21 cellular contexts compared by ENCODE assay signal in the genomic region with DNA sequence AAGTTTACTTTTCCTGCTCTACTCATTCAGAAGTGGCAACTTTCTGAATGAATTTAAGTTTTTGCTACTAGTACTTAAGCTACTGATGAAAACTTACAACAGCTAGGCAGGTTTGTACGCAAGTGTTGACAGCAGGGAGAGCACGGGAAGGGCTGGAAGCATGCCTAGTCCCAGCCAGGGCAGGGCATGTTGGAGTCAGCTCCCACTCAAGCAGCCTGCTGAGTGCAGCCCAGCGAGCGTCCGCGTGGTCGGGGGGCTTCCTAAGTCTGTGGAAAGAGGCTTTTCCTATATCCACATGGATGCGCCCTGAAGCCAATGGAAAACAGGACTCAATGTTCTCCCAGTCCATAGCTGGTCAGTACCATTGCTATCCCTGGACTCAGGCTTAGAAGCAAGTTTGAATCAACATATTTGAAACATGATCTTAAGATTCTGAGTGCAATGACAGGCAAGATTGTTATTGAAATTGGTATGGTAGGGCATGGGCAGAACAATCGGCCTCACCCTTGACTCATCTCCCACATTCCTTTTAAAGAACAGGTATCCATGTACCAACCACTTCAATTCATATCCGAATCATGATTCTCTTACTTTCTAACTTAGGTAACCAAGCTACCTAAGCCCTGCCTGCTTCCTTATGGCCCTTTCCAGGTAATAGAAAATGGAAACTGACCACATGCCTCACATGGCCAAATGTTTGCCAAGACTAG. TPM values are rescaled to one million over a fixed set of nuclear protein-coding genes. Genes with fewer than 3 reads are reported as not detected.
DNase-seq lines count a peak whose midpoint lies in the region; ATAC-seq, FAIRE-seq and TF ChIP-seq lines count a peak whose summit lies in the region.
"Had no signal": no experiment of that assay in that cellular context is flagged by ENCODE, and none has a peak within 500 bp of the region (broad histone marks: within the 10 kb centered on the region; RNA-seq: fewer than 3 reads in every experiment).

No MANE protein-coding gene starts in this region.

- H3K9me3 ChIP-seq in psoas muscle: no peaks in the 10 kb centered on the region
- H3K9me3 ChIP-seq: Caco-2, SJCRH30 had no signal

- no peak overlapping the region for H3K4me3 Mint-ChIP-seq in chondrocyte (ENCODE audit: unreplicated experiment)
- H3K4me3 Mint-ChIP-seq: B cell; CD4-positive, CD25-positive, alpha-beta regulatory T cell; H9; IgD-negative memory B cell had no signal

- no peak for DNase-seq in HTR-8/SVneo (ENCODE audit: insufficient read length, low spot score)
- peak; percentile 29 for DNase-seq in chondrocyte (ENCODE audit: low spot score)
- peak; percentile 42 for DNase-seq in left cardiac atrium
- DNase-seq in psoas muscle: peak; percentile 9 to 53
- no peak for DNase-seq in GOT3 (lab: John Stamatoyannopoulos, UW)
- DNase-seq in AG20443 (ENCODE audit: low spot score): no peak
- DNase-seq in germinal center (ENCODE audit: low spot score): no peak
- DNase-seq: ACHN; Caco-2; CD4-positive, CD25-positive, alpha-beta regulatory T cell; DMS153; H9; Kasumi-1; NCI-H1105 treated with DMSO at 0.1 percent for 48 hours; NCI-H187 treated with DMSO at 0.1 percent for 48 hours; NCI-H446 treated with DMSO at 0.1 percent for 48 hours; NK-92 treated with Interleukin-12 subunit alpha and Interleukin-12 subunit beta, amount 100 ng/mL, for 24 hours; SJCRH30 had no signal

- intact Hi-C loops in left cardiac atrium (cut with DNase I): no loop called here
- intact Hi-C loops in psoas muscle (cut with DNase I): no loop called here

- H3K36me3 ChIP-seq in psoas muscle (ENCODE audit: insufficient read depth in 1 of 2, low read depth in 1 of 2): peaks cover 0 to 67% of the 10 kb centered on the region in 2 donors

- no peaks in the 10 kb centered on the region for H3K27me3 ChIP-seq in psoas muscle (ENCODE audit: insufficient read depth in 3 of 3, low read length in 2 of 3)
- H3K27me3 ChIP-seq: SJCRH30 had no signal

- no peaks in the 10 kb centered on the region for H3K27me3 Mint-ChIP-seq in chondrocyte (ENCODE audit: low read depth)
- H3K27me3 Mint-ChIP-seq: B cell; CD4-positive, CD25-positive, alpha-beta regulatory T cell; IgD-negative memory B cell had no signal

- 87 to 95% (median 90%) methylated on average over 10 of the region's 10 CpGs for WGBS in psoas muscle, 3 donors

- ATAC-seq in left cardiac atrium (peak; percentile 51 to 71), psoas muscle (peak in 1 of 4 donors; percentile 32)

- H3K4me1 ChIP-seq in psoas muscle: peaks cover 20% of the 10 kb centered on the region
- H3K4me1 ChIP-seq: Caco-2 had no signal

- H3K27ac ChIP-seq in psoas muscle: peak overlapping the region; percentile 7
- H3K27ac ChIP-seq: SJCRH30 had no signal

- peaks cover 19% of the 10 kb centered on the region for H3K4me1 Mint-ChIP-seq in chondrocyte (ENCODE audit: low read depth)

- H3K4me3 ChIP-seq in psoas muscle: no peak overlapping the region
- H3K4me3 ChIP-seq: SJCRH30 had no signal

- no peak overlapping the region for H3K27ac Mint-ChIP-seq in chondrocyte (ENCODE audit: unreplicated experiment)
- H3K27ac Mint-ChIP-seq: B cell; CD4-positive, CD25-positive, alpha-beta regulatory T cell; IgD-negative memory B cell had no signal

- H3K9me3 Mint-ChIP-seq in chondrocyte (ENCODE audit: low read depth): no peaks in the 10 kb centered on the region
- H3K9me3 Mint-ChIP-seq: CD4-positive, CD25-positive, alpha-beta regulatory T cell; H9; IgD-negative memory B cell had no signal

- FAIRE-seq in HTR-8/SVneo (lab: Jason Lieb, UNC): peak; percentile 20
- FAIRE-seq: GM12892 had no signal

- no peak for TF ChIP-seq CTCF in chondrocyte (IDR thresholded peaks at IDR 0.05)
- no peak for TF ChIP-seq CTCF in psoas muscle (IDR thresholded peaks at IDR 0.05)

- H3K36me3 Mint-ChIP-seq in chondrocyte (ENCODE audit: low read depth): peaks cover 41% of the 10 kb centered on the region
- H3K36me3 Mint-ChIP-seq: IgD-negative memory B cell had no signal

RNA-seq across cellular contexts. Expression of gene CYB5D2, which starts 22.5 kb away (rescaled TPM):
- total RNA-seq in chondrocyte: 15.3 to 26.7 TPM (median 18.3 TPM) in 3 replicates
- 10 to 100 TPM in 1 of 2 donors, 1 to 10 TPM in 1; 8.0 to 12.7 TPM for total RNA-seq in left cardiac atrium
- 10 to 100 TPM in 1 of 4 donors, 1 to 10 TPM in 3; 5.1 to 10.9 (median 6.7) TPM for total RNA-seq in psoas muscle
- 10 to 100 TPM in 1 of 3 donors, 1 to 10 TPM in 2; 4.7 to 19.6 (median 8.3) TPM for polyA plus RNA-seq in psoas muscle

RNA-seq across cellular contexts. Expression of gene ZZEF1, which starts 22.6 kb away (rescaled TPM):
- 30.8 to 46.5 TPM (median 33.0 TPM) in 3 replicates for total RNA-seq in chondrocyte
- 10 to 100 TPM; 26.5 to 38.4 TPM for total RNA-seq in left cardiac atrium
- 10 to 100 TPM; 25.4 to 53.1 (median 38.4) TPM for total RNA-seq in psoas muscle
- 10 to 100 TPM in 2 of 3 donors, 1 to 10 TPM in 1; 9.5 to 26.4 (median 10.1) TPM for polyA plus RNA-seq in psoas muscle

Comparison
In these comparisons a context has a peak if more than half of its experiments do, and no peak if none do; other contexts are left out.
1. DNase-seq: peak in chondrocyte (single experiment), left cardiac atrium (single experiment) and psoas muscle (2 of 2); none in HTR-8/SVneo (single experiment), GOT3 (single experiment), AG20443 (single experiment) and germinal center (single experiment).